In the genomic region with DNA sequence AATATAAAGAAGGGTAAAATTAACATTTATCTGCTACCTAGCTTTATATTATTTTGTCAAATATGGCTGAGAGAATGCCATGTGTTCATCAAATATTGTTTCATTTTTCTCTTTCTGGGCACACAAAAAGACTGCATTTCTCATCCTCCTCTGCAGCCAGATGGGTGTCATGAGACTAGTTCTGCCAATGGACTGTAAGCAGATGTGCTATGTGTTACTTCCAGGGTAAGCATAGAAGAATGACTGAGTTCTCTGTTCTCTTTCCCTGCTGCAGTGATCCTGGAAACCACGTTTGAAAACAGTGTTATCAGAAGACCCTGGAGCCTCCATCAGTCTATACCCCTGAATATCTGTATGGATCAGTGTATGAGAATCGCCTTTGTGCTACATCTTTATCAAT, we compare ENCODE assay signal across 26 cellular contexts.
"Had no signal": no experiment of that assay in that cellular context is flagged by ENCODE, and none has a peak within 500 bp of the region (broad histone marks: within the 10 kb centered on the region; RNA-seq: fewer than 3 reads in every experiment).

No MANE protein-coding gene starts in this region.

- H3K27ac ChIP-seq: adrenal gland, ascending aorta, brain microvascular endothelial cell, esophagus muscularis mucosa, parathyroid adenoma, right lobe of liver, thoracic aorta, upper lobe of right lung had no signal

- H3K36me3 ChIP-seq: adrenal gland, ascending aorta, brain microvascular endothelial cell, esophagus muscularis mucosa, right lobe of liver, thoracic aorta, upper lobe of right lung had no signal

- H3K4me1 ChIP-seq: adrenal gland, ascending aorta, esophagus muscularis mucosa, parathyroid adenoma, right lobe of liver, upper lobe of right lung had no signal

- H3K9me3 ChIP-seq: adrenal gland, ascending aorta, esophagus muscularis mucosa, right lobe of liver, thoracic aorta, upper lobe of right lung had no signal

- H2AFZ ChIP-seq: parathyroid adenoma had no signal

- ATAC-seq: activated T-cell treated with anti-CD3 and anti-CD28 coated beads, Interleukin-2, amount 50 U/mL, for 4 hours; left lobe of liver; natural killer cell treated with Interleukin-12 subunit alpha and Interleukin-12 subunit beta and Interleukin-15 and Interleukin-18, amount 100 ng/mL, for 72 hours; right lobe of liver; stimulated activated naive B cell treated with anti-CD40 and anti-IgM and Interleukin-4, amounts not matched to agents 10 μg/mL and 1 μg/mL and 100 μg/mL, for 72 hours; upper lobe of right lung had no signal

- H3K27ac Mint-ChIP-seq: activated naive CD8-positive, alpha-beta T cell; activated T-helper 2 cell treated with anti-CD3 and anti-CD28 coated beads, Interferon-gamma antibody, Interleukin-2, Interleukin-4, amounts not matched to agents 10 μg/mL and 5 μg/mL and 100 μg/mL, durations not matched to agents 14 hours and 24 hours and 36 hours; mesothelial cell of epicardium; natural killer cell treated with Interleukin-12 subunit alpha and Interleukin-12 subunit beta and Interleukin-15 and Interleukin-18, amount 100 ng/mL, for 72 hours; stimulated activated naive B cell treated with anti-CD40 and anti-IgM and Interleukin-4, amounts not matched to agents 10 μg/mL and 1 μg/mL and 100 μg/mL, for 72 hours had no signal

- H3K4me3 ChIP-seq: adrenal gland, ascending aorta, esophagus muscularis mucosa, lung, right lobe of liver, thoracic aorta, upper lobe of right lung had no signal

- H3K36me3 Mint-ChIP-seq: activated naive CD8-positive, alpha-beta T cell; mesothelial cell of epicardium; natural killer cell treated with Interleukin-12 subunit alpha and Interleukin-12 subunit beta and Interleukin-15 and Interleukin-18, amount 100 ng/mL, for 72 hours; stimulated activated naive B cell treated with anti-CD40 and anti-IgM and Interleukin-4, amounts not matched to agents 10 μg/mL and 1 μg/mL and 100 μg/mL, for 72 hours had no signal

- H3K9me3 Mint-ChIP-seq: activated T-cell treated with anti-CD3 and anti-CD28 coated beads, Interleukin-2, amount 50 U/mL, for 4 hours; activated T-helper 2 cell treated with anti-CD3 and anti-CD28 coated beads, Interferon-gamma antibody, Interleukin-2, Interleukin-4, amounts not matched to agents 10 μg/mL and 5 μg/mL and 100 μg/mL, durations not matched to agents 14 hours and 24 hours and 36 hours; mesothelial cell of epicardium; natural killer cell treated with Interleukin-12 subunit alpha and Interleukin-12 subunit beta and Interleukin-15 and Interleukin-18, amount 100 ng/mL, for 72 hours; stimulated activated naive B cell treated with anti-CD40 and anti-IgM and Interleukin-4, amounts not matched to agents 10 μg/mL and 1 μg/mL and 100 μg/mL, for 72 hours had no signal

- DNase-seq: activated CD4-positive, alpha-beta T cell treated with anti-CD3 and anti-CD28 coated beads for 4 hours; activated CD4-positive, alpha-beta T cell treated with anti-CD3 and anti-CD28 coated beads, Interleukin-2, amount 50 U/mL, for 48 hours; activated CD4-positive, CD25-positive, alpha-beta regulatory T cell; activated CD8-positive, alpha-beta memory T cell treated with anti-CD3 and anti-CD28 coated beads, Interleukin-2, amount 50 U/mL, for 48 hours; activated naive CD4-positive, alpha-beta T cell; activated T-cell treated with anti-CD3 and anti-CD28 coated beads, Interleukin-2, amount 50 U/mL, for 4 hours; adrenal gland; brain microvascular endothelial cell; central memory CD4-positive, alpha-beta T cell; effector memory CD4-positive, alpha-beta T cell; right lobe of liver; small intestine; stimulated activated CD8-positive, alpha-beta memory T cell treated with anti-CD3 and anti-CD28 coated beads, Interleukin-4, amount 100 ng/mL, for 48 hours; stimulated activated naive B cell treated with anti-CD40 and anti-IgM and Interleukin-4, amounts not matched to agents 10 μg/mL and 1 μg/mL and 100 μg/mL, for 72 hours; T-helper 9 cell; upper lobe of right lung had no signal

- H3K79me2 ChIP-seq: parathyroid adenoma had no signal

- H3K4me3 Mint-ChIP-seq: activated naive CD8-positive, alpha-beta T cell; activated T-cell treated with anti-CD3 and anti-CD28 coated beads, Interleukin-2, amount 50 U/mL, for 4 hours; mesothelial cell of epicardium; natural killer cell treated with Interleukin-12 subunit alpha and Interleukin-12 subunit beta and Interleukin-15 and Interleukin-18, amount 100 ng/mL, for 72 hours; stimulated activated naive B cell treated with anti-CD40 and anti-IgM and Interleukin-4, amounts not matched to agents 10 μg/mL and 1 μg/mL and 100 μg/mL, for 72 hours had no signal

- H3K27me3 ChIP-seq: adrenal gland, ascending aorta, brain microvascular endothelial cell, esophagus muscularis mucosa, right lobe of liver, upper lobe of right lung had no signal

- H3K27me3 Mint-ChIP-seq: activated naive CD8-positive, alpha-beta T cell had no signal

- H3K9ac ChIP-seq: parathyroid adenoma had no signal
